25 cellular contexts compared by ENCODE assay signal in genomic region chr7:51961804-51962203, GRCh38.
"Had no signal": no experiment of that assay in that cellular context is flagged by ENCODE, and none has a peak within 500 bp of the region (broad histone marks: within the 10 kb centered on the region; RNA-seq: fewer than 3 reads in every experiment).

No MANE protein-coding gene starts in this region.

- DNase-seq: activated CD4-positive, alpha-beta memory T cell treated with anti-CD3 and anti-CD28 coated beads, Interleukin-2, amount 10 ng/mL, durations not matched to agents 7 days and 5 days; activated CD4-positive, alpha-beta T cell treated with anti-CD3 and anti-CD28 coated beads for 1 hour; activated CD4-positive, alpha-beta T cell treated with anti-CD3 and anti-CD28 coated beads for 4 hours; activated CD4-positive, alpha-beta T cell treated with anti-CD3 and anti-CD28 coated beads, Interleukin-2, amount 10 ng/mL, durations not matched to agents 7 days and 5 days; activated CD4-positive, alpha-beta T cell treated with anti-CD3 and anti-CD28 coated beads, Interleukin-2, amount 50 U/mL, for 4 hours; activated CD8-positive, alpha-beta memory T cell treated with anti-CD3 and anti-CD28 coated beads, Interleukin-2, amount 50 U/mL, for 48 hours; activated gamma-delta T cell; activated naive CD4-positive, alpha-beta T cell; activated naive CD4-positive, alpha-beta T cell treated with anti-CD3 and anti-CD28 coated beads, Interleukin-2, amount 10 ng/mL, durations not matched to agents 7 days and 5 days; activated naive CD8-positive, alpha-beta T cell treated with anti-CD3 and anti-CD28 coated beads, Interleukin-2, amount 10 ng/mL, durations not matched to agents 7 days and 5 days; activated T-cell treated with anti-CD3 and anti-CD28 coated beads for 4 hours; activated T-cell treated with anti-CD3 and anti-CD28 coated beads, Interleukin-2, amount 50 U/mL, for 24 hours; activated T-cell treated with anti-CD3 and anti-CD28 coated beads, Interleukin-2, amount 50 U/mL, for 72 hours; central memory CD4-positive, alpha-beta T cell; cerebellar nuclear complex; colonic mucosa; effector CD8-positive, alpha-beta T cell; esophagus squamous epithelium; foreskin melanocyte; head of caudate nucleus; T-helper 2 cell had no signal

- FAIRE-seq: endometrium, endothelial cell of umbilical vein had no signal

- ATAC-seq: activated naive CD4-positive, alpha-beta T cell treated with anti-CD3 and anti-CD28 coated beads, Interleukin-2, amount 50 U/mL, for 72 hours; activated T-cell treated with anti-CD3 and anti-CD28 coated beads, Interleukin-2, amount 50 U/mL, for 72 hours; WTC11 had no signal
